Comparison of ENCODE assay signal across 2 cellular contexts in genomic region chr1:166822385-166822784, GRCh38.
TF ChIP-seq lines count a peak whose summit lies in the region.

No MANE protein-coding gene starts in this region.

TF ChIP-seq in A549, 52 proteins besides CTCF, POLR2A, EP300 and RAD21 (continued from another document):
- TF ChIP-seq ELK1 (IDR thresholded peaks at IDR 0.05; ENCODE audit: low read depth, low read length): no peak
- no peak for TF ChIP-seq REST (IDR thresholded peaks at IDR 0.05)
- no peak for TF ChIP-seq PBX3 (IDR thresholded peaks at IDR 0.05)
- no peak for TF ChIP-seq RFX5 (IDR thresholded peaks at IDR 0.05)
- no peak for TF ChIP-seq JUNB (IDR thresholded peaks at IDR 0.05)
- TF ChIP-seq FOSB (CRISPR knock-in tag; IDR thresholded peaks at IDR 0.05): no peak
- TF ChIP-seq ZNF302 (CRISPR knock-in tag; IDR thresholded peaks at IDR 0.05): no peak
- TF ChIP-seq MYC (IDR thresholded peaks at IDR 0.05; ENCODE audit: borderline replicate concordance, low read length): no peak
- no peak for TF ChIP-seq RCOR1 (IDR thresholded peaks at IDR 0.05; ENCODE audit: low read depth, low read length)
- TF ChIP-seq TFCP2L1 (CRISPR knock-in tag; IDR thresholded peaks at IDR 0.05): no peak
- no peak for TF ChIP-seq NR3C1 (IDR thresholded peaks at IDR 0.05)

TF ChIP-seq in endothelial cell of umbilical vein, 7 proteins besides CTCF, POLR2A, EP300 and RAD21 (continued from another document):
- TF ChIP-seq MAX (IDR thresholded peaks at IDR 0.05; ENCODE audit: insufficient read depth, insufficient read length): no peak
- no peak for TF ChIP-seq GATA2 (IDR thresholded peaks at IDR 0.05; ENCODE audit: insufficient read depth, insufficient read length, low read depth, low read length)
